Comparison of ENCODE assay signal across 8 cellular contexts in genomic region chr2:171921970-171922229, GRCh38. TPM values are rescaled to one million over a fixed set of nuclear protein-coding genes. Genes with fewer than 3 reads are reported as not detected.
DNase-seq lines count a peak whose midpoint lies in the region; ATAC-seq lines count a peak whose summit lies in the region.

No MANE protein-coding gene starts in this region.

- no peaks in the 10 kb centered on the region for H3K27me3 Mint-ChIP-seq in activated CD4-positive, alpha-beta memory T cell treated with anti-CD3 and anti-CD28 coated beads for 36 hours

- intact Hi-C loops in activated CD4-positive, alpha-beta memory T cell treated with anti-CD3 and anti-CD28 coated beads for 36 hours (cut with micrococcal nuclease): loop anchor here (1.0 to 5.0 kb wide), 6 partner anchors 28 to 993 kb away; partner anchors contain the start of genes DLX2, DYNC1I2, GORASP2 and METAP1D

- H3K27me3 ChIP-seq in iPS-15b (ENCODE audit: control insufficient read depth, insufficient read depth, low read length): no peaks in the 10 kb centered on the region
- no peaks in the 10 kb centered on the region for H3K27me3 ChIP-seq in subcutaneous abdominal adipose tissue (ENCODE audit: control insufficient read depth in 5 of 5, insufficient read depth in 4 of 5, low read length in 5 of 5)

- H3K27ac ChIP-seq in subcutaneous abdominal adipose tissue (ENCODE audit: low read depth, low read length): peak overlapping the region; percentile 98

- H3K4me1 Mint-ChIP-seq in activated CD4-positive, alpha-beta memory T cell treated with anti-CD3 and anti-CD28 coated beads for 36 hours (ENCODE audit: low read depth): peaks cover 29% of the 10 kb centered on the region

- H3K4me3 ChIP-seq in iPS-15b (ENCODE audit: low read depth, low read length) (peak overlapping the region; percentile 47), subcutaneous abdominal adipose tissue (ENCODE audit: low read depth in 1 of 5, low read length in 5 of 5) (peak overlapping the region; percentile 58 to 100 (median 93))

- POLR2A ChIA-PET in activated CD4-positive, alpha-beta memory T cell treated with anti-CD3 and anti-CD28 coated beads for 36 hours (lab: Charles Lee): interaction anchor here (0.9 to 1.7 kb wide), 6 partner anchors 13 to 993 kb away, joined by 3 to 4 read pairs (median 3); partner anchors contain the start of genes DCAF17, GORASP2 and METTL8

- H3K36me3 Mint-ChIP-seq in activated CD4-positive, alpha-beta memory T cell treated with anti-CD3 and anti-CD28 coated beads for 36 hours: peaks cover 11% of the 10 kb centered on the region

- H3K4me1 ChIP-seq in iPS-15b (ENCODE audit: control insufficient read depth, insufficient read depth, low read length) (peaks cover 2% of the 10 kb centered on the region), subcutaneous abdominal adipose tissue (ENCODE audit: control insufficient read depth in 5 of 5, insufficient read depth in 5 of 5, low read length in 5 of 5) (peaks cover 4 to 24% (median 15%) of the 10 kb centered on the region in 5 donors)

- no peaks in the 10 kb centered on the region for H3K9me3 ChIP-seq in iPS-15b (ENCODE audit: control insufficient read depth, insufficient read depth, low read length)
- no peaks in the 10 kb centered on the region for H3K9me3 ChIP-seq in subcutaneous abdominal adipose tissue (ENCODE audit: control insufficient read depth in 5 of 5, low read length in 5 of 5)

- no peak for ATAC-seq in GM21367 (IDR thresholded peaks at IDR 0.05; ENCODE audit: unreplicated experiment)
- no peak for ATAC-seq in HG03442 (IDR thresholded peaks at IDR 0.05; ENCODE audit: unreplicated experiment)
- ATAC-seq in GM18861 (IDR thresholded peaks at IDR 0.05; ENCODE audit: unreplicated experiment): no peak

- H3K9me3 Mint-ChIP-seq in activated CD4-positive, alpha-beta memory T cell treated with anti-CD3 and anti-CD28 coated beads for 36 hours: no peaks in the 10 kb centered on the region

- no peaks in the 10 kb centered on the region for H3K36me3 ChIP-seq in iPS-15b (ENCODE audit: control insufficient read depth, insufficient read depth, low read length)
- peaks cover 3 to 5% (median 4%) of the 10 kb centered on the region in 5 donors for H3K36me3 ChIP-seq in subcutaneous abdominal adipose tissue (ENCODE audit: control insufficient read depth in 5 of 5, insufficient read depth in 5 of 5, low read length in 5 of 5)

- peak; percentile 87 for DNase-seq in NCI-H2227 treated with DMSO at 0.1 percent for 48 hours (lab: John Stamatoyannopoulos, UW)
- no peak for DNase-seq in NCI-H2227 (lab: John Stamatoyannopoulos, UW; ENCODE audit: unreplicated experiment)
- DNase-seq in activated CD4-positive, alpha-beta memory T cell treated with anti-CD3 and anti-CD28 coated beads for 36 hours: no peak

- peak overlapping the region; percentile 97 for H3K4me3 Mint-ChIP-seq in activated CD4-positive, alpha-beta memory T cell treated with anti-CD3 and anti-CD28 coated beads for 36 hours

- H3K9ac ChIP-seq in iPS-15b (ENCODE audit: low read depth, low read length): no peak overlapping the region
- H3K9ac ChIP-seq in subcutaneous abdominal adipose tissue (ENCODE audit: low read length in 5 of 5): peak overlapping the region in 4 of 5 donors; percentile 53 to 99 (median 74)

- CTCF ChIA-PET in activated CD4-positive, alpha-beta memory T cell treated with anti-CD3 and anti-CD28 coated beads for 36 hours (lab: Charles Lee): interaction anchor here (1.2 to 1.6 kb wide), 4 partner anchors 29 to 540 kb away, joined by 3 to 8 read pairs (median 3); partner anchors contain the start of gene SLC25A12

- peak overlapping the region; percentile 98 for H3K27ac Mint-ChIP-seq in activated CD4-positive, alpha-beta memory T cell treated with anti-CD3 and anti-CD28 coated beads for 36 hours

RNA-seq across cellular contexts. Expression of gene HAT1, which starts 0.4 kb away (rescaled TPM):
- total RNA-seq in activated CD4-positive, alpha-beta memory T cell treated with anti-CD3 and anti-CD28 coated beads for 36 hours: 10 to 100 TPM; 86.2 to 90.8 TPM

RNA-seq across cellular contexts. Expression of gene SLC25A12, which starts 27.9 kb away (rescaled TPM):
- total RNA-seq in activated CD4-positive, alpha-beta memory T cell treated with anti-CD3 and anti-CD28 coated beads for 36 hours: 10 to 100 TPM; 15.1 to 17.0 TPM
